In the genomic region with DNA sequence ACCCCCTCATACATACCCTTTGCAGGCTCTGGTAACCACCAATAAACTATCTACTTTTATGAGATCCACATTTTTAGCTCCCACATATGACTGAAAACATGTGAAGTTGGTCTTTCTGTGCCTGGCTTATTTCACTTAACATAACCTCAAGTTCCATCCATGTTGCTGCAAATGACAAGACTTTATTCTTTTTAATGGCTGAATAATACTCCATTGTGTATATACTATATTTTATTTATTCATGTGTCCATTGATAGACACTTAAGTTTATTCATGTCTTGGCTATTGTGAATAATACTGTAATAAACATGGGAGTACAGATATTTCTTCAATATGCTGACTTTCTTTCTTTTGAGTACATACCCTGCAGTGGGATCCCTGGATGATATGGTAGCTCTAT, we compare ENCODE assay signal across 12 cellular contexts. TPM values are rescaled to one million over a fixed set of nuclear protein-coding genes. Genes with fewer than 3 reads are reported as not detected.
"Had no signal": no experiment of that assay in that cellular context is flagged by ENCODE, and none has a peak within 500 bp of the region (broad histone marks: within the 10 kb centered on the region; RNA-seq: fewer than 3 reads in every experiment).

No MANE protein-coding gene starts in this region.

- ATAC-seq: GM23338, HCT116 had no signal

- H3K9me3 Mint-ChIP-seq: GM23338, HFFc6 had no signal

- H3K27ac Mint-ChIP-seq: GM23338, H9, HFFc6 had no signal

- H3K4me1 ChIP-seq: HAP-1 had no signal

- H3K4me3 ChIP-seq: GM23248, GM23338, HAP-1 had no signal

- H3K9me3 ChIP-seq: HAP-1 had no signal

- H3K36me3 ChIP-seq: HAP-1 had no signal

- H3K27ac ChIP-seq: GM23248 had no signal

- FAIRE-seq: H1, H54 had no signal

- DNase-seq: GM23248, GOT3, H7, H9, HCEC 1CT, HFFc6 had no signal

RNA-seq across cellular contexts. Expression of gene SCN7A, which starts 45.9 kb away (rescaled TPM):
- total RNA-seq: GM23248, H4 had no signal
- polyA plus RNA-seq: GM23248 had no signal
